26 cellular contexts compared by ENCODE assay signal in genomic region chr2:86066007-86066578, GRCh38. TPM values are rescaled to one million over a fixed set of nuclear protein-coding genes. Genes with fewer than 3 reads are reported as not detected.
A peak's percentile ranks its signal among the peaks of the same experiment; 100 is the strongest.
DNase-seq lines count a peak whose midpoint lies in the region; ATAC-seq and TF ChIP-seq lines count a peak whose summit lies in the region.
"Had no signal": no experiment of that assay in that cellular context is flagged by ENCODE, and none has a peak within 500 bp of the region (broad histone marks: within the 10 kb centered on the region; RNA-seq: fewer than 3 reads in every experiment).

No MANE protein-coding gene starts in this region.

- H3K9me3 Mint-ChIP-seq in H9 (peaks cover 0 to 3% of the 10 kb centered on the region in 2 experiments; a peak in 1 of 5 replicates), glutamatergic neuron (ENCODE audit: unreplicated experiment) (peaks cover 1% of the 10 kb centered on the region)
- peaks cover 6% of the 10 kb centered on the region for H3K9me3 Mint-ChIP-seq in activated CD8-positive, alpha-beta T cell treated with anti-CD3 and anti-CD28 coated beads, Interleukin-2, amount 10 ng/mL, durations not matched to agents 7 days and 5 days (ENCODE audit: insufficient read depth)

- no peaks in the 10 kb centered on the region for H3K27me3 ChIP-seq in H9 (ENCODE audit: insufficient read depth, low read length)
- no peaks in the 10 kb centered on the region for H3K27me3 ChIP-seq in hepatocyte
- H3K27me3 ChIP-seq in tibial nerve, result no peaks in the 10 kb centered on the region
- H3K27me3 ChIP-seq: BLaER1 treated with 17β-estradiol and CSF1 and Interleukin-3, amounts not matched to agents 10 nM and 100 nM; pancreas; SJSA1 had no signal

- H2AFZ ChIP-seq in H9 (ENCODE audit: low read length) (no peak overlapping the region), hepatocyte (no peak overlapping the region)

- H3K4ac ChIP-seq in H9 (ENCODE audit: low read depth, low read length), result no peak overlapping the region

- H3K9ac ChIP-seq in H9 (ENCODE audit: extremely low read depth, insufficient read length, low read length), result no peak overlapping the region
- H3K9ac ChIP-seq: BLaER1 treated with 17β-estradiol and CSF1 and Interleukin-3, amounts not matched to agents 10 nM and 100 nM; KMS-11 had no signal

- H3K27ac Mint-ChIP-seq in H9 (no peak overlapping the region), glutamatergic neuron (ENCODE audit: unreplicated experiment) (no peak overlapping the region)
- peak overlapping the region; percentile 7 for H3K27ac Mint-ChIP-seq in activated CD8-positive, alpha-beta T cell treated with anti-CD3 and anti-CD28 coated beads, Interleukin-2, amount 10 ng/mL, durations not matched to agents 7 days and 5 days
- H3K27ac Mint-ChIP-seq: activated CD4-positive, alpha-beta T cell treated with anti-CD3 and anti-CD28 coated beads for 36 hours; T-helper 1 cell treated with Interleukin-12 subunit alpha and Interleukin-12 subunit beta and Interleukin-4 antibody, amounts not matched to agents 30 μg/mL and 1 μg/mL, for 36 hours had no signal

- no CpG with 5 or more reads among the region's 7 CpGs for WGBS in H9 (ENCODE audit: extremely low coverage, insufficient read length, low lambda C conversion rate)
- 69% methylated on average over 7 of the region's 7 CpGs for WGBS in hepatocyte (ENCODE audit: low lambda C conversion rate, missing lambda C conversion rate)
- 91 to 94% methylated on average over 7 of the region's 7 CpGs for WGBS in tibial nerve, 2 donors

- H3K36me3 ChIP-seq in hepatocyte (replicated peaks; ENCODE audit: insufficient read depth, low read depth) (no peaks in the 10 kb centered on the region), tibial nerve (peaks cover 0 to 86% (median 11%) of the 10 kb centered on the region in 3 donors)

- no peaks in the 10 kb centered on the region for H3K23me2 ChIP-seq in H9 (ENCODE audit: insufficient read length, low read depth, low read length, poor library complexity, severe bottlenecking)

- no peak overlapping the region for H2BK20ac ChIP-seq in H9 (ENCODE audit: low read depth, low read length, poor library complexity, severe bottlenecking)

- H3K79me2 ChIP-seq in H9 (ENCODE audit: insufficient read depth, low read length) (no peaks in the 10 kb centered on the region), hepatocyte (no peaks in the 10 kb centered on the region)

- H2AK5ac ChIP-seq in H9 (ENCODE audit: insufficient read length, low read length), result no peak overlapping the region

- CTCF ChIA-PET in activated CD8-positive, alpha-beta T cell treated with anti-CD3 and anti-CD28 coated beads, Interleukin-2, amount 10 ng/mL, durations not matched to agents 7 days and 5 days (lab: Charles Lee), result interaction anchor here (2.1 to 8.8 kb wide), 2 partner anchors 13 to 177 kb away, joined by 7 to 57 read pairs; no protein-coding TSS in a partner anchor

- H4K20me1 ChIP-seq in H9 (ENCODE audit: control insufficient read depth, insufficient read depth, insufficient read length), result no peaks in the 10 kb centered on the region
- no peaks in the 10 kb centered on the region for H4K20me1 ChIP-seq in hepatocyte (ENCODE audit: insufficient read depth, poor library complexity, severe bottlenecking)

- no peak overlapping the region for H3K56ac ChIP-seq in H9 (ENCODE audit: insufficient read length, low read depth, low read length)

- H3K4me1 Mint-ChIP-seq in H9 (no peaks in the 10 kb centered on the region), glutamatergic neuron (ENCODE audit: low read depth, unreplicated experiment) (no peaks in the 10 kb centered on the region)
- peaks cover 31% of the 10 kb centered on the region for H3K4me1 Mint-ChIP-seq in activated CD8-positive, alpha-beta T cell treated with anti-CD3 and anti-CD28 coated beads, Interleukin-2, amount 10 ng/mL, durations not matched to agents 7 days and 5 days (ENCODE audit: low read depth)

- H3K14ac ChIP-seq in H9 (ENCODE audit: insufficient read depth, low read length), result no peak overlapping the region

- H3K4me3 Mint-ChIP-seq in H9, result no peak overlapping the region
- H3K4me3 Mint-ChIP-seq in activated CD8-positive, alpha-beta T cell treated with anti-CD3 and anti-CD28 coated beads, Interleukin-2, amount 10 ng/mL, durations not matched to agents 7 days and 5 days, result no peak overlapping the region
- no peak overlapping the region for H3K4me3 Mint-ChIP-seq in glutamatergic neuron (ENCODE audit: unreplicated experiment)
- H3K4me3 Mint-ChIP-seq: activated CD4-positive, alpha-beta T cell treated with anti-CD3 and anti-CD28 coated beads for 36 hours; activated naive CD4-positive, alpha-beta T cell treated with anti-CD3 and anti-CD28 coated beads, Interleukin-2, amount 50 U/mL, for 24 hours; activated T-cell treated with anti-CD3 and anti-CD28 coated beads, Interleukin-2, amount 50 U/mL, for 72 hours; naive thymus-derived CD8-positive, alpha-beta T cell; T-helper 1 cell treated with Interleukin-12 subunit alpha and Interleukin-12 subunit beta and Interleukin-4 antibody, amounts not matched to agents 30 μg/mL and 1 μg/mL, for 36 hours had no signal

- no peak overlapping the region for H3K23ac ChIP-seq in H9 (ENCODE audit: insufficient read length, low read depth, low read length)

- H3K4me1 ChIP-seq in H9 (ENCODE audit: insufficient read depth, low read length) (no peaks in the 10 kb centered on the region), hepatocyte (ENCODE audit: insufficient read depth) (peaks cover 9% of the 10 kb centered on the region), tibial nerve (peaks cover 0 to 19% (median 0%) of the 10 kb centered on the region in 4 donors)

- no peak overlapping the region for H3K27ac ChIP-seq in H9 (ENCODE audit: insufficient read length, low read depth, low read length)
- H3K27ac ChIP-seq in hepatocyte, result no peak overlapping the region
- peak overlapping the region in 2 of 4 donors; percentile 11 to 62 for H3K27ac ChIP-seq in tibial nerve
- H3K27ac ChIP-seq: BLaER1 treated with 17β-estradiol and CSF1 and Interleukin-3, amounts not matched to agents 10 nM and 100 nM; epithelial cell of prostate; KMS-11; pancreas; SJSA1 had no signal

- no peak overlapping the region for H2BK120ac ChIP-seq in H9 (ENCODE audit: low read depth, low read length, poor library complexity, severe bottlenecking)

- no peaks in the 10 kb centered on the region for H3K79me1 ChIP-seq in H9 (ENCODE audit: insufficient read depth, low read depth, low read length, poor library complexity, severe bottlenecking)

- ATAC-seq in activated CD8-positive, alpha-beta T cell treated with anti-CD3 and anti-CD28 coated beads, Interleukin-2, amount 10 ng/mL, durations not matched to agents 7 days and 5 days, result no peak
- no peak for ATAC-seq in HG02610 (IDR thresholded peaks at IDR 0.05; ENCODE audit: unreplicated experiment)
- ATAC-seq: activated CD4-positive, alpha-beta T cell treated with anti-CD3 and anti-CD28 coated beads for 36 hours; activated T-cell treated with anti-CD3 and anti-CD28 coated beads, Interleukin-2, amount 50 U/mL, for 72 hours; naive thymus-derived CD8-positive, alpha-beta T cell; pancreas; right cardiac atrium; stimulated activated naive CD8-positive, alpha-beta T cell treated with anti-CD3 and anti-CD28 coated beads, Interleukin-15, Interleukin-2, amounts not matched to agents 100 U/mL and 50 U/mL, for 24 hours had no signal

- H2BK5ac ChIP-seq in H9 (ENCODE audit: insufficient read length, low read length), result no peak overlapping the region

- no peak overlapping the region for H3T11ph ChIP-seq in H9 (ENCODE audit: low read length)

- no peaks in the 10 kb centered on the region for H3K9me3 ChIP-seq in H9 (ENCODE audit: control insufficient read depth, low read depth, low read length)
- no peaks in the 10 kb centered on the region for H3K9me3 ChIP-seq in hepatocyte (ENCODE audit: low read depth)
- H3K9me3 ChIP-seq in tibial nerve, result peaks cover 0 to 13% (median 0%) of the 10 kb centered on the region in 4 donors
- H3K9me3 ChIP-seq: Caco-2, pancreas had no signal

- POLR2A ChIA-PET in activated CD8-positive, alpha-beta T cell treated with anti-CD3 and anti-CD28 coated beads, Interleukin-2, amount 10 ng/mL, durations not matched to agents 7 days and 5 days (lab: Charles Lee), result no interaction called here

- no peak overlapping the region for H4K91ac ChIP-seq in H9 (ENCODE audit: insufficient read length, low read depth, low read length)

- H4K5ac ChIP-seq in H9 (ENCODE audit: insufficient read length, low read depth, low read length), result no peak overlapping the region

- no peak overlapping the region for H2BK15ac ChIP-seq in H9 (ENCODE audit: low read depth, low read length)

- no peak overlapping the region for H3K18ac ChIP-seq in H9 (ENCODE audit: insufficient read length, low read depth, low read length)

- no peak overlapping the region for H3K4me3 ChIP-seq in hepatocyte
- H3K4me3 ChIP-seq in tibial nerve, result no peak overlapping the region
- H3K4me3 ChIP-seq: BLaER1 treated with 17β-estradiol and CSF1 and Interleukin-3, amounts not matched to agents 10 nM and 100 nM; pancreas; SJSA1 had no signal

- no peaks in the 10 kb centered on the region for H3K9me2 ChIP-seq in hepatocyte (replicated peaks; ENCODE audit: insufficient read depth)

- H3K4me2 ChIP-seq in H9 (ENCODE audit: insufficient read depth, insufficient read length, low read length) (no peak overlapping the region), hepatocyte (no peak overlapping the region)
- H3K4me2 ChIP-seq: BLaER1 treated with 17β-estradiol and CSF1 and Interleukin-3, amounts not matched to agents 10 nM and 100 nM; KMS-11 had no signal

- H2BK12ac ChIP-seq in H9 (ENCODE audit: insufficient read length, low read depth, low read length), result no peak overlapping the region

- TF ChIP-seq EP300 in tibial nerve (IDR thresholded peaks at IDR 0.05), result no peak

- H3K27me3 Mint-ChIP-seq in H9 (ENCODE audit: low read depth) (no peaks in the 10 kb centered on the region), glutamatergic neuron (ENCODE audit: unreplicated experiment) (no peaks in the 10 kb centered on the region)
- H3K27me3 Mint-ChIP-seq in activated CD8-positive, alpha-beta T cell treated with anti-CD3 and anti-CD28 coated beads, Interleukin-2, amount 10 ng/mL, durations not matched to agents 7 days and 5 days (ENCODE audit: low read depth), result no peaks in the 10 kb centered on the region
- H3K27me3 Mint-ChIP-seq: activated CD4-positive, alpha-beta T cell treated with anti-CD3 and anti-CD28 coated beads for 36 hours; activated naive CD4-positive, alpha-beta T cell treated with anti-CD3 and anti-CD28 coated beads, Interleukin-2, amount 50 U/mL, for 24 hours; naive thymus-derived CD8-positive, alpha-beta T cell had no signal

- no peak for TF ChIP-seq CTCF in H9 (conservative IDR thresholded peaks at IDR 0.05)
- TF ChIP-seq CTCF in hepatocyte (IDR thresholded peaks at IDR 0.05; ENCODE audit: poor library complexity), result no peak
- no peak for TF ChIP-seq CTCF in glutamatergic neuron (IDR thresholded peaks at IDR 0.05; ENCODE audit: partially characterized antibody, unreplicated experiment)
- no peak for TF ChIP-seq CTCF in tibial nerve (IDR thresholded peaks at IDR 0.05)

- no peak for TF ChIP-seq POLR2A in tibial nerve (IDR thresholded peaks at IDR 0.05)

- H3K36me3 Mint-ChIP-seq in H9 (ENCODE audit: insufficient read depth in 1 of 3, low read depth in 3 of 3) (peaks cover 50 to 90% (median 82%) of the 10 kb centered on the region in 3 experiments; a peak in 6 of 7 replicates), glutamatergic neuron (ENCODE audit: unreplicated experiment) (peaks cover 37% of the 10 kb centered on the region)
- peaks cover 85% of the 10 kb centered on the region for H3K36me3 Mint-ChIP-seq in activated CD8-positive, alpha-beta T cell treated with anti-CD3 and anti-CD28 coated beads, Interleukin-2, amount 10 ng/mL, durations not matched to agents 7 days and 5 days (ENCODE audit: low read depth)

- DNase-seq in H9 (peak; percentile 7), mesenteric fat pad (ENCODE audit: low spot score) (peak; percentile 18), superior temporal gyrus (ENCODE audit: extremely low spot score) (peak; percentile 18), hepatocyte (ENCODE audit: low spot score) (no peak), glutamatergic neuron (no peak), tibial nerve (ENCODE audit: low spot score in 2 of 2) (no peak)
- DNase-seq in activated CD8-positive, alpha-beta T cell treated with anti-CD3 and anti-CD28 coated beads, Interleukin-2, amount 10 ng/mL, durations not matched to agents 7 days and 5 days, result no peak
- DNase-seq: activated CD4-positive, alpha-beta T cell treated with anti-CD3 and anti-CD28 coated beads for 36 hours; activated T-cell treated with anti-CD3 and anti-CD28 coated beads, Interleukin-2, amount 50 U/mL, for 72 hours; Caco-2; cerebellar nuclear complex; DND-41; naive thymus-derived CD8-positive, alpha-beta T cell; NCI-H1436 treated with DMSO at 0.1 percent for 48 hours; NCI-H510A; pancreas; right cardiac atrium; stimulated activated CD4-positive, alpha-beta T cell treated with anti-CD3 and anti-CD28 coated beads, Interleukin-4, amount 100 ng/mL, for 4 hours; stimulated activated naive CD8-positive, alpha-beta T cell treated with anti-CD3 and anti-CD28 coated beads, Interleukin-15, Interleukin-2, amounts not matched to agents 100 U/mL and 50 U/mL, for 24 hours had no signal

- no peak overlapping the region for H4K8ac ChIP-seq in H9 (replicated peaks; ENCODE audit: insufficient read length, low read depth, low read length)

RNA-seq across cellular contexts. Expression of gene POLR1A, which starts 39.6 kb away (rescaled TPM):
- 54.6 and 62.7 TPM in 2 replicates for total RNA-seq in H9 (2021)
- 10 to 100 TPM; 40.8 to 41.5 TPM for total RNA-seq in activated CD8-positive, alpha-beta T cell treated with anti-CD3 and anti-CD28 coated beads, Interleukin-2, amount 10 ng/mL, durations not matched to agents 7 days and 5 days
- 43.6 TPM for total RNA-seq in mesenteric fat pad
- total RNA-seq in hepatocyte, result 19.0 and 19.1 TPM in 2 replicates
- polyA plus RNA-seq in hepatocyte, result 6.3 and 7.8 TPM in 2 replicates
- total RNA-seq in glutamatergic neuron (ENCODE audit: unreplicated experiment), result 34.7 TPM
- total RNA-seq in tibial nerve, result 10 to 100 TPM; 15.3 to 22.3 (median 19.8) TPM

RNA-seq across cellular contexts. Expression of gene PTCD3, which starts 39.9 kb away (rescaled TPM):
- total RNA-seq in H9 (2021), result 161 and 180 TPM in 2 replicates
- 100 to 1,000 TPM; 136 to 139 TPM for total RNA-seq in activated CD8-positive, alpha-beta T cell treated with anti-CD3 and anti-CD28 coated beads, Interleukin-2, amount 10 ng/mL, durations not matched to agents 7 days and 5 days
- 73.5 TPM for total RNA-seq in mesenteric fat pad
- 78.6 and 92.1 TPM in 2 replicates for total RNA-seq in hepatocyte
- 54.2 and 59.2 TPM in 2 replicates for polyA plus RNA-seq in hepatocyte
- total RNA-seq in glutamatergic neuron (ENCODE audit: unreplicated experiment), result 104 TPM
- 100 to 1,000 TPM in 1 of 4 donors, 10 to 100 TPM in 3; 61.5 to 103 (median 73.7) TPM for total RNA-seq in tibial nerve

Comparison
In these comparisons a context has a peak if more than half of its experiments do, and no peak if none do; other contexts are left out.
1. DNase-seq: peak in H9 (single experiment), mesenteric fat pad (single experiment) and superior temporal gyrus (single experiment); none in activated CD8-positive, alpha-beta T cell treated with anti-CD3 and anti-CD28 coated beads, Interleukin-2, amount 10 ng/mL, durations not matched to agents 7 days and 5 days (single experiment), hepatocyte (single experiment), glutamatergic neuron (single experiment) and tibial nerve (0 of 2).